In genomic region chr7:81801532-81801931, GRCh38 we compare ENCODE assay signal across 15 cellular contexts. TPM values are rescaled to one million over a fixed set of nuclear protein-coding genes. Genes with fewer than 3 reads are reported as not detected.
DNase-seq lines count a peak whose midpoint lies in the region; ATAC-seq, FAIRE-seq and TF ChIP-seq lines count a peak whose summit lies in the region.
"Had no signal": no experiment of that assay in that cellular context is flagged by ENCODE, and none has a peak within 500 bp of the region (broad histone marks: within the 10 kb centered on the region; RNA-seq: fewer than 3 reads in every experiment).

No MANE protein-coding gene starts in this region.

- H3F3A ChIP-seq in OCI-LY1 (ENCODE audit: insufficient read depth, low read length) (no peaks in the 10 kb centered on the region), MM.1S (ENCODE audit: insufficient read depth, low read length) (peaks cover 8% of the 10 kb centered on the region)

- dilution Hi-C loops in endothelial cell of umbilical vein (cut with MboI; ENCODE audit: extremely low pct_ligation_motif_present, low sequenced_read_pairs), result no loop called here

- no peaks in the 10 kb centered on the region for H3K27me3 ChIP-seq in right atrium auricular region
- no peaks in the 10 kb centered on the region for H3K27me3 ChIP-seq in OCI-LY1 (ENCODE audit: insufficient read depth, low read length)
- no peaks in the 10 kb centered on the region for H3K27me3 ChIP-seq in endothelial cell of umbilical vein (ENCODE audit: control insufficient read depth in 2 of 2, insufficient read depth in 2 of 2, low read length in 2 of 2)
- H3K27me3 ChIP-seq in MM.1S (replicated peaks; ENCODE audit: insufficient read depth, low read length), result no peaks in the 10 kb centered on the region
- H3K27me3 ChIP-seq: BLaER1 treated with 17β-estradiol and CSF1 and Interleukin-3, amounts not matched to agents 10 nM and 100 nM had no signal

- H3K27ac ChIP-seq in right atrium auricular region (peak overlapping the region in 1 of 2 donors; percentile 27), OCI-LY1 (ENCODE audit: low read depth, low read length, poor library complexity, severe bottlenecking) (no peak overlapping the region), endothelial cell of umbilical vein (ENCODE audit: insufficient read depth, low read depth, low read length) (no peak overlapping the region), MM.1S (ENCODE audit: low read length) (no peak overlapping the region)
- H3K27ac ChIP-seq: BLaER1 treated with 17β-estradiol and CSF1 and Interleukin-3, amounts not matched to agents 10 nM and 100 nM had no signal

- H3K79me2 ChIP-seq in OCI-LY1 (ENCODE audit: insufficient read depth, low read length) (no peaks in the 10 kb centered on the region), endothelial cell of umbilical vein (ENCODE audit: control insufficient read depth, insufficient read depth, low read length) (no peaks in the 10 kb centered on the region), MM.1S (ENCODE audit: low read length) (no peaks in the 10 kb centered on the region)

- DNase-seq in Right ventricle myocardium superior (no peak), right atrium auricular region (ENCODE audit: low spot score) (no peak), endothelial cell of umbilical vein (ENCODE audit: low read depth, low spot score) (no peak), MM.1S (no peak), NCI-H748 treated with DMSO at 0.1 percent for 48 hours (lab: John Stamatoyannopoulos, UW) (no peak)
- DNase-seq: 8988T; Calu3; CD8-positive, alpha-beta T cell; GF-D8 had no signal

- POLR2A ChIA-PET in endothelial cell of umbilical vein (lab: Charles Lee), result no interaction called here

- no peak for FAIRE-seq in endothelial cell of umbilical vein (lab: Jason Lieb, UNC)

- BruUV-seq in endothelial cell of umbilical vein (replicated peaks; lab: Mats Ljungman, UMichigan), result no TSS peak

- H4K20me1 ChIP-seq in OCI-LY1 (ENCODE audit: insufficient read depth, low read length) (no peaks in the 10 kb centered on the region), endothelial cell of umbilical vein (replicated peaks; ENCODE audit: control insufficient read depth, extremely low read depth, insufficient read depth, low read length) (no peaks in the 10 kb centered on the region), MM.1S (ENCODE audit: insufficient read depth, low read length) (no peaks in the 10 kb centered on the region)
- H4K20me1 ChIP-seq: BLaER1 treated with 17β-estradiol and CSF1 and Interleukin-3, amounts not matched to agents 10 nM and 100 nM had no signal

- ATAC-seq in Right ventricle myocardium superior (ENCODE audit: poor library complexity) (peak; percentile 82), GM18520 (IDR thresholded peaks at IDR 0.05; ENCODE audit: unreplicated experiment) (no peak)
- ATAC-seq: CD8-positive, alpha-beta T cell had no signal

- H3K9me2 ChIP-seq in OCI-LY1 (ENCODE audit: low read depth, low read length) (no peaks in the 10 kb centered on the region), MM.1S (replicated peaks; ENCODE audit: insufficient read depth, low read length) (no peaks in the 10 kb centered on the region)

- no peak for TF ChIP-seq POLR2A in endothelial cell of umbilical vein (IDR thresholded peaks at IDR 0.05; ENCODE audit: low read depth, low read length)

- no peaks in the 10 kb centered on the region for H3K9me3 ChIP-seq in right atrium auricular region
- no peaks in the 10 kb centered on the region for H3K9me3 ChIP-seq in OCI-LY1 (ENCODE audit: low read length)
- no peaks in the 10 kb centered on the region for H3K9me3 ChIP-seq in endothelial cell of umbilical vein (replicated peaks; ENCODE audit: control insufficient read depth, insufficient read depth, low read length)
- no peaks in the 10 kb centered on the region for H3K9me3 ChIP-seq in MM.1S (replicated peaks; ENCODE audit: insufficient read depth, low read length)
- H3K9me3 ChIP-seq: HAP-1 had no signal

- no peak for TF ChIP-seq CTCF in right atrium auricular region (IDR thresholded peaks at IDR 0.05)
- no peak for TF ChIP-seq CTCF in OCI-LY1 (IDR thresholded peaks at IDR 0.05; ENCODE audit: low read length)
- TF ChIP-seq CTCF in endothelial cell of umbilical vein (IDR thresholded peaks at IDR 0.05; ENCODE audit: extremely low read depth in 1 of 2, insufficient read depth in 1 of 2, low read depth in 1 of 2, low read length in 2 of 2), result no peak
- no peak for TF ChIP-seq CTCF in MM.1S (IDR thresholded peaks at IDR 0.05; ENCODE audit: low read length)

- intact Hi-C loops in Right ventricle myocardium superior (cut with DNase I), result no loop called here
- intact Hi-C loops in endothelial cell of umbilical vein (cut with micrococcal nuclease), result no loop called here

- H3K9me1 ChIP-seq in endothelial cell of umbilical vein (replicated peaks; ENCODE audit: control insufficient read depth, extremely low read depth, insufficient read depth, low read length), result no peaks in the 10 kb centered on the region

- H3K9ac ChIP-seq in OCI-LY1 (ENCODE audit: low read length), result no peak overlapping the region
- no peak overlapping the region for H3K9ac ChIP-seq in endothelial cell of umbilical vein (replicated peaks; ENCODE audit: extremely low read depth, insufficient read depth, low read length)
- H3K9ac ChIP-seq in MM.1S (ENCODE audit: low read length), result no peak overlapping the region
- H3K9ac ChIP-seq: BLaER1 treated with 17β-estradiol and CSF1 and Interleukin-3, amounts not matched to agents 10 nM and 100 nM had no signal

- H3K36me3 ChIP-seq in right atrium auricular region (no peaks in the 10 kb centered on the region), OCI-LY1 (ENCODE audit: insufficient read depth, low read length) (no peaks in the 10 kb centered on the region), endothelial cell of umbilical vein (ENCODE audit: control insufficient read depth in 2 of 2, extremely low read depth in 1 of 2, insufficient read depth in 2 of 2, low read length in 2 of 2) (no peaks in the 10 kb centered on the region), MM.1S (replicated peaks; ENCODE audit: insufficient read depth, low read length) (no peaks in the 10 kb centered on the region)
- H3K36me3 ChIP-seq: BLaER1 treated with 17β-estradiol and CSF1 and Interleukin-3, amounts not matched to agents 10 nM and 100 nM; HAP-1 had no signal

- H3K4me2 ChIP-seq in OCI-LY1 (ENCODE audit: low read length) (no peak overlapping the region), endothelial cell of umbilical vein (ENCODE audit: insufficient read depth, low read length) (no peak overlapping the region), MM.1S (ENCODE audit: low read depth, low read length) (no peak overlapping the region)

- H3K4me3 ChIP-seq in right atrium auricular region (no peak overlapping the region), OCI-LY1 (ENCODE audit: low read depth, low read length, poor library complexity, severe bottlenecking) (no peak overlapping the region), endothelial cell of umbilical vein (replicated peaks in 1 of 3; ENCODE audit: insufficient read depth in 1 of 3, low read depth in 1 of 3, low read length in 3 of 3) (no peak overlapping the region), MM.1S (ENCODE audit: low read length) (no peak overlapping the region)
- H3K4me3 ChIP-seq: BLaER1 treated with 17β-estradiol and CSF1 and Interleukin-3, amounts not matched to agents 10 nM and 100 nM; HAP-1 had no signal

- H3K4me1 ChIP-seq in right atrium auricular region, result no peaks in the 10 kb centered on the region
- peaks cover 59% of the 10 kb centered on the region for H3K4me1 ChIP-seq in OCI-LY1 (ENCODE audit: insufficient read depth, low read length, severe bottlenecking)
- H3K4me1 ChIP-seq in endothelial cell of umbilical vein (ENCODE audit: control insufficient read depth, extremely low read depth, insufficient read depth, low read length), result no peaks in the 10 kb centered on the region
- H3K4me1 ChIP-seq in MM.1S (ENCODE audit: low read length), result peaks cover 16% of the 10 kb centered on the region
- H3K4me1 ChIP-seq: HAP-1 had no signal

- H2AFZ ChIP-seq in OCI-LY1 (ENCODE audit: low read length) (peak overlapping the region; percentile 92; the same call in 1 of the 2 replicates), endothelial cell of umbilical vein (ENCODE audit: low read depth, low read length) (peak overlapping the region; percentile 48), MM.1S (ENCODE audit: low read length) (no peak overlapping the region)

- CTCF ChIA-PET in endothelial cell of umbilical vein (lab: Charles Lee), result interaction anchor here (1.1 to 1.6 kb wide), 2 partner anchors 11 to 21 kb away, joined by 4 read pairs; no protein-coding TSS in a partner anchor

TF ChIP-seq in endothelial cell of umbilical vein, 7 proteins besides CTCF, POLR2A, EP300 and RAD21:
- TF ChIP-seq GATA2 (IDR thresholded peaks at IDR 0.05; ENCODE audit: insufficient read depth, insufficient read length, low read depth, low read length) (no peak), MYC (IDR thresholded peaks at IDR 0.05; ENCODE audit: low read depth, low read length) (no peak), POLR2AphosphoS5 (IDR thresholded peaks at IDR 0.05; ENCODE audit: insufficient read depth, low read depth, low read length) (no peak), JUN (IDR thresholded peaks at IDR 0.05; ENCODE audit: borderline replicate concordance, insufficient read depth, insufficient read length, low read depth) (no peak), EZH2 (IDR thresholded peaks at IDR 0.05; ENCODE audit: borderline replicate concordance, low read depth, low read length, severe bottlenecking) (no peak), FOS (IDR thresholded peaks at IDR 0.05; ENCODE audit: borderline replicate concordance, insufficient read depth, low read length) (no peak)
- TF ChIP-seq, protein P1, sequence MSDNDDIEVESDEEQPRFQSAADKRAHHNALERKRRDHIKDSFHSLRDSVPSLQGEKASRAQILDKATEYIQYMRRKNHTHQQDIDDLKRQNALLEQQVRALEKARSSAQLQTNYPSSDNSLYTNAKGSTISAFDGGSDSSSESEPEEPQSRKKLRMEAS (IDR thresholded peaks at IDR 0.05; ENCODE audit: insufficient read depth, insufficient read length), result no peak

RNA-seq across cellular contexts. Expression of gene HGF, which starts 31.7 kb away (rescaled TPM):
- total RNA-seq in Right ventricle myocardium superior (1.6 TPM), right atrium auricular region (1 to 10 TPM; 2.1 to 3.5 TPM), endothelial cell of umbilical vein (0.15 and 0.35 TPM in 2 replicates)
- polyA plus RNA-seq in endothelial cell of umbilical vein, result 0.08 and 0.18 TPM in 2 replicates
- 0.01 and 0.04 TPM in 2 replicates for polyA plus RNA-seq in endothelial cell of umbilical vein (2011; cell fraction: cytosol; rRNA removed)
- 0.09 and 0.21 TPM in 2 replicates for polyA plus RNA-seq in endothelial cell of umbilical vein (2011; cell fraction: nucleus; rRNA removed)
- 0.11 TPM in 1 of 2 replicates, not detected in the other for polyA plus RNA-seq in endothelial cell of umbilical vein (2012)
- polyA minus RNA-seq in endothelial cell of umbilical vein, result 0.32 TPM in 1 of 2 replicates, not detected in the other
- polyA minus RNA-seq in endothelial cell of umbilical vein (2011; cell fraction: cytosol; rRNA and poly(A)+ RNA removed), result not detected
- 0.24 TPM in 2 replicates for polyA minus RNA-seq in endothelial cell of umbilical vein (2011; cell fraction: nucleus; rRNA and poly(A)+ RNA removed)
- total RNA-seq: A673; Calu3; CD8-positive, alpha-beta T cell; HT-29 had no signal
